1 cellular context compared by ENCODE assay signal in genomic region chr2:43402002-43402401, GRCh38.
TF ChIP-seq lines count a peak whose summit lies in the region.

No MANE protein-coding gene starts in this region.

TF ChIP-seq in HepG2, 621 proteins besides CTCF, POLR2A, EP300 and RAD21 (continued from another document):
- TF ChIP-seq HOMEZ (CRISPR knock-in tag; IDR thresholded peaks at IDR 0.05; ENCODE audit: low read depth), result no peak
- no peak for TF ChIP-seq SRY (CRISPR knock-in tag; IDR thresholded peaks at IDR 0.05)
- TF ChIP-seq AKNA (CRISPR knock-in tag; IDR thresholded peaks at IDR 0.05; ENCODE audit: borderline replicate concordance), result no peak
- TF ChIP-seq MIXL1 (CRISPR knock-in tag; IDR thresholded peaks at IDR 0.05), result no peak
- TF ChIP-seq CEBPG (CRISPR knock-in tag; IDR thresholded peaks at IDR 0.05), result no peak
